Comparison of ENCODE assay signal across 11 cellular contexts in the genomic region with DNA sequence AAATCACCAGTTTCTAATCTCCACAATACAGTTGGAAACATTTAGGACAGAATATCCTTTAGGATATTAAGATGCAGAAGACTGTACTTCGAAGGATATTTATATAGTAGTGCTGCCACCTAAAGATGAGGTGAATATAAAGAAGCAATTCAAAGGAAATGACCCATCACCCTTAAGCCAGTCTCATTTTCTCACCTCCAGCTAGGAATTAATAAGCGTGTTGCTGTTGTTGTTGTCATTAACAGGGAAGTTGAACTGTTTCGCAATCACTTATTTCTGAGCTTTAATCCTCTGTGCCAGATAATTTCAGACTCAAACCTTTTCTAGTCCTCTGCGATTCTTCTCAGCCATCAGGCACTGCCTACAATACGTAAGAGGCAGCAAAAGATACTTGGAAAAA. TPM values are rescaled to one million over a fixed set of nuclear protein-coding genes. Genes with fewer than 3 reads are reported as not detected.
DNase-seq lines count a peak whose midpoint lies in the region; ATAC-seq, FAIRE-seq and TF ChIP-seq lines count a peak whose summit lies in the region.
"Had no signal": no experiment of that assay in that cellular context is flagged by ENCODE, and none has a peak within 500 bp of the region (broad histone marks: within the 10 kb centered on the region; RNA-seq: fewer than 3 reads in every experiment).

No MANE protein-coding gene starts in this region.

- no peak overlapping the region for H3K4me3 ChIP-seq in A673 (ENCODE audit: low read depth, low read length, poor library complexity, severe bottlenecking)
- H3K4me3 ChIP-seq in muscle layer of colon (ENCODE audit: low read depth in 1 of 2, low read length in 2 of 2), result no peak overlapping the region

- BruUV-seq in A673 (replicated peaks; lab: Mats Ljungman, UMichigan), result no TSS peak

- no peak overlapping the region for H3K9ac ChIP-seq in muscle layer of colon (ENCODE audit: low read length)

- H3K27me3 ChIP-seq in A673 (replicated peaks; ENCODE audit: insufficient read depth, low read depth, low read length, poor library complexity) (no peaks in the 10 kb centered on the region), muscle layer of colon (ENCODE audit: control insufficient read depth in 1 of 2, insufficient read depth in 2 of 2, low read length in 2 of 2) (no peaks in the 10 kb centered on the region)

- H3K27me3 Mint-ChIP-seq in activated T-helper 17 cell treated with anti-CD3 and anti-CD28 coated beads, Interleukin-2, amount 50 U/mL, for 72 hours, result no peaks in the 10 kb centered on the region

- CTCF ChIA-PET in A673 (lab: Charles Lee), result no interaction called here

- H3K4me1 ChIP-seq in A673 (ENCODE audit: insufficient read depth, low read length, poor library complexity, severe bottlenecking), result peaks cover 29% of the 10 kb centered on the region
- peaks cover 31% of the 10 kb centered on the region for H3K4me1 ChIP-seq in muscle layer of colon (ENCODE audit: insufficient read depth, low read length)

- no peak for ATAC-seq in activated T-helper 17 cell treated with anti-CD3 and anti-CD28 coated beads, Interleukin-2, amount 50 U/mL, for 72 hours (replicated peaks)
- ATAC-seq in GM19397 (IDR thresholded peaks at IDR 0.05; ENCODE audit: unreplicated experiment), result no peak

- no peak for TF ChIP-seq CTCF in A673 (conservative IDR thresholded peaks at IDR 0.05; ENCODE audit: low read depth, low read length)

- POLR2A ChIA-PET in A673 (lab: Charles Lee; ENCODE audit: low non-redundant PET), result interaction anchor here (0.6 kb wide), 1 partner anchor 60 kb away, joined by 3 read pairs; no protein-coding TSS in a partner anchor

- no peaks in the 10 kb centered on the region for H3K9me3 ChIP-seq in A673 (ENCODE audit: low read depth, low read length, poor library complexity, severe bottlenecking)
- no peaks in the 10 kb centered on the region for H3K9me3 ChIP-seq in muscle layer of colon (ENCODE audit: low read length)

- peak overlapping the region; percentile 100 for H3K4me3 Mint-ChIP-seq in activated T-helper 17 cell treated with anti-CD3 and anti-CD28 coated beads, Interleukin-2, amount 50 U/mL, for 72 hours

- peak; percentile 23 for FAIRE-seq in H54 (lab: Jason Lieb, UNC)

- H3K36me3 ChIP-seq in A673 (ENCODE audit: insufficient read depth, low read length, poor library complexity, severe bottlenecking) (no peaks in the 10 kb centered on the region), muscle layer of colon (ENCODE audit: insufficient read depth, low read length) (no peaks in the 10 kb centered on the region)

- H3K27ac ChIP-seq in A673 (ENCODE audit: low read depth, low read length, poor library complexity, severe bottlenecking), result no peak overlapping the region
- H3K27ac ChIP-seq in muscle layer of colon (ENCODE audit: low read depth, low read length), result peak overlapping the region; percentile 99

- H3K27ac Mint-ChIP-seq in activated T-helper 17 cell treated with anti-CD3 and anti-CD28 coated beads, Interleukin-2, amount 50 U/mL, for 72 hours, result peak overlapping the region; percentile 97

- peaks cover 23% of the 10 kb centered on the region for H3K36me3 Mint-ChIP-seq in activated T-helper 17 cell treated with anti-CD3 and anti-CD28 coated beads, Interleukin-2, amount 50 U/mL, for 72 hours (ENCODE audit: low read depth)

- intact Hi-C loops in A673 (cut with micrococcal nuclease; ENCODE audit: unreplicated experiment), result no loop called here
- intact Hi-C loops in head of caudate nucleus (cut with DNase I), result loop anchor here (5.0 kb wide), 2 partner anchors 34 to 51 kb away; no protein-coding TSS in a partner anchor

- no peaks in the 10 kb centered on the region for H3K9me3 Mint-ChIP-seq in activated T-helper 17 cell treated with anti-CD3 and anti-CD28 coated beads, Interleukin-2, amount 50 U/mL, for 72 hours

- H3K4me1 Mint-ChIP-seq in activated T-helper 17 cell treated with anti-CD3 and anti-CD28 coated beads, Interleukin-2, amount 50 U/mL, for 72 hours, result peaks cover 18% of the 10 kb centered on the region

- DNase-seq in A673 (ENCODE audit: low spot score) (peak; percentile 22), H54 (ENCODE audit: insufficient read length, low spot score) (no peak), GM19238 (ENCODE audit: insufficient read length, low spot score) (no peak), head of caudate nucleus (no peak)
- no peak for DNase-seq in activated CD4-positive, alpha-beta T cell treated with anti-CD3 and anti-CD28 coated beads, Interleukin-2, amount 50 U/mL, for 1 hour
- DNase-seq: amniotic stem cell, foreskin melanocyte, NCI-H2029 treated with DMSO at 0.1 percent for 48 hours had no signal

- TF ChIP-seq POLR2A in H54 (IDR thresholded peaks at IDR 0.05; ENCODE audit: low read depth, low read length), result no peak

RNA-seq across cellular contexts. Expression of gene PURA, which starts 7.8 kb away (rescaled TPM):
- 9.5 and 12.3 TPM in 2 replicates for total RNA-seq in A673 (2021)
- 10 to 100 TPM; 11.1 to 14.3 TPM for total RNA-seq in activated T-helper 17 cell treated with anti-CD3 and anti-CD28 coated beads, Interleukin-2, amount 50 U/mL, for 72 hours

RNA-seq across cellular contexts. Expression of gene IGIP, which starts 19.6 kb away (rescaled TPM):
- 2.5 and 2.7 TPM in 2 replicates for total RNA-seq in A673 (2021)
- 1 to 10 TPM; 2.4 to 6.7 TPM for total RNA-seq in activated T-helper 17 cell treated with anti-CD3 and anti-CD28 coated beads, Interleukin-2, amount 50 U/mL, for 72 hours
